Comparison of ENCODE assay signal across 21 cellular contexts in the genomic region with DNA sequence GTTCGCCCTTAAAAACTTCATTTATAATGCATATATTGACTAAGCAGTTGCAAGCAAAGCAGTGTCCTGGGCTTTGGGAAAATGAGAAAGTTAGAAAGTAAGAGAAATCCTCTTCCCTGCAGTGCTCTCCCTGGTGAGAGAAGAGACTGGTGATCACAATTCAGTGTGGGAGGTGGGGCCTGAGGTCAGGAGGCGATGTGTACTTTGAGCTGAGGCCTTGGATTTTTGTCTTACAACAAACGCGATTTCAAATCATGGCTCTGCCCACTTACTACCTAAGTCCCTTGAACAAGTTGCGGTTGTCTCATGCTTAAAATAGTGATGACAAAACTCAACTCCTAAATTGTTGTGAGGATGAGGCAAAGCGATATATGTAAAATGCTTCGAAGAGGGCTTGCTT.
DNase-seq lines count a peak whose midpoint lies in the region; ATAC-seq, FAIRE-seq and TF ChIP-seq lines count a peak whose summit lies in the region.
"Had no signal": no experiment of that assay in that cellular context is flagged by ENCODE, and none has a peak within 500 bp of the region (broad histone marks: within the 10 kb centered on the region; RNA-seq: fewer than 3 reads in every experiment).

No MANE protein-coding gene starts in this region.

- H3K79me2 ChIP-seq in H9 (ENCODE audit: insufficient read depth, low read length) (no peaks in the 10 kb centered on the region), hepatocyte (no peaks in the 10 kb centered on the region), neural progenitor cell (ENCODE audit: low read depth) (no peaks in the 10 kb centered on the region)

- H3K4me2 ChIP-seq in H9 (ENCODE audit: insufficient read depth, insufficient read length, low read length) (no peak overlapping the region), hepatocyte (no peak overlapping the region), neural progenitor cell (no peak overlapping the region)
- H3K4me2 ChIP-seq: KMS-11 had no signal

- no peak overlapping the region for H3K18ac ChIP-seq in H9 (ENCODE audit: insufficient read length, low read depth, low read length)

- H2BK20ac ChIP-seq in H9 (ENCODE audit: low read depth, low read length, poor library complexity, severe bottlenecking), result no peak overlapping the region

- no peak overlapping the region for H2BK120ac ChIP-seq in H9 (ENCODE audit: low read depth, low read length, poor library complexity, severe bottlenecking)

- H3K27ac ChIP-seq in H9 (ENCODE audit: insufficient read length, low read depth, low read length), result peak overlapping the region; percentile 26
- H3K27ac ChIP-seq in SJCRH30, result peak overlapping the region; percentile 86
- peak overlapping the region; percentile 20 for H3K27ac ChIP-seq in hepatocyte
- H3K27ac ChIP-seq in neural progenitor cell, result peak overlapping the region; percentile 11
- H3K27ac ChIP-seq: HL-60, KMS-11 had no signal

- H2BK15ac ChIP-seq in H9 (ENCODE audit: low read depth, low read length), result no peak overlapping the region

- DNase-seq in H9, result no peak
- DNase-seq in SJCRH30, result peak; percentile 66 to 86
- DNase-seq in hepatocyte (ENCODE audit: low spot score), result no peak
- DNase-seq in neural progenitor cell (ENCODE audit: low spot score), result peak; percentile 18
- DNase-seq in RCC 7860 (ENCODE audit: low spot score), result no peak
- DNase-seq in inferior parietal cortex (ENCODE audit: extremely low spot score), result no peak
- DNase-seq: ACHN; BE2C; C1 segment of cervical spinal cord; Caco-2; CD4-positive, alpha-beta T cell; GDM1; HCEC 1CT had no signal

- WGBS in H9 (ENCODE audit: extremely low coverage, insufficient read length, low lambda C conversion rate), result no CpG with 5 or more reads among the region's 7 CpGs
- WGBS in hepatocyte (ENCODE audit: low lambda C conversion rate, missing lambda C conversion rate), result 72% methylated on average over 7 of the region's 7 CpGs

- no peak for FAIRE-seq in RCC 7860 (lab: Jason Lieb, UNC)
- FAIRE-seq: A204.1, D721Med, GM12892, GM18507 had no signal

- H3K4me3 ChIP-seq in SJCRH30 (no peak overlapping the region), hepatocyte (no peak overlapping the region), neural progenitor cell (no peak overlapping the region)

- H2AFZ ChIP-seq in H9 (ENCODE audit: low read length) (no peak overlapping the region), hepatocyte (no peak overlapping the region), neural progenitor cell (replicated peaks) (peak overlapping the region; percentile 62)

- H4K8ac ChIP-seq in H9 (replicated peaks; ENCODE audit: insufficient read length, low read depth, low read length), result no peak overlapping the region

- no peak overlapping the region for H3T11ph ChIP-seq in H9 (ENCODE audit: low read length)

- H2BK5ac ChIP-seq in H9 (ENCODE audit: insufficient read length, low read length), result no peak overlapping the region

- H3K9me2 ChIP-seq in hepatocyte (replicated peaks; ENCODE audit: insufficient read depth), result no peaks in the 10 kb centered on the region

- H3K23ac ChIP-seq in H9 (ENCODE audit: insufficient read length, low read depth, low read length), result no peak overlapping the region

- H3K79me1 ChIP-seq in H9 (ENCODE audit: insufficient read depth, low read depth, low read length, poor library complexity, severe bottlenecking), result no peaks in the 10 kb centered on the region

- H3K14ac ChIP-seq in H9 (ENCODE audit: insufficient read depth, low read length), result no peak overlapping the region

- H4K91ac ChIP-seq in H9 (ENCODE audit: insufficient read length, low read depth, low read length), result no peak overlapping the region

- no peaks in the 10 kb centered on the region for H3K27me3 Mint-ChIP-seq in H9 (ENCODE audit: low read depth)
- peaks cover 2% of the 10 kb centered on the region for H3K27me3 Mint-ChIP-seq in neural progenitor cell (ENCODE audit: insufficient read depth, low read depth)

- TF ChIP-seq CTCF in H9 (conservative IDR thresholded peaks at IDR 0.05), result no peak
- no peak for TF ChIP-seq CTCF in hepatocyte (IDR thresholded peaks at IDR 0.05; ENCODE audit: poor library complexity)
- TF ChIP-seq CTCF in neural progenitor cell (IDR thresholded peaks at IDR 0.05), result no peak

- H3K9ac ChIP-seq in H9 (ENCODE audit: extremely low read depth, insufficient read length, low read length) (no peak overlapping the region), neural progenitor cell (no peak overlapping the region)
- H3K9ac ChIP-seq: KMS-11 had no signal

- no peaks in the 10 kb centered on the region for H3K27me3 ChIP-seq in H9 (ENCODE audit: insufficient read depth, low read length)
- H3K27me3 ChIP-seq in SJCRH30, result no peaks in the 10 kb centered on the region
- H3K27me3 ChIP-seq in hepatocyte, result no peaks in the 10 kb centered on the region
- H3K27me3 ChIP-seq in neural progenitor cell, result no peaks in the 10 kb centered on the region
- H3K27me3 ChIP-seq: BE2C had no signal

- peak overlapping the region in 2 of 3 experiments; percentile 52 to 91; a peak in 4 of 7 replicates for H3K27ac Mint-ChIP-seq in H9
- H3K27ac Mint-ChIP-seq in neural progenitor cell, result peak overlapping the region; percentile 48
- H3K27ac Mint-ChIP-seq: CD4-positive, alpha-beta T cell had no signal

- no peak overlapping the region for H2AK5ac ChIP-seq in H9 (ENCODE audit: insufficient read length, low read length)

- H3K4me1 ChIP-seq in H9 (ENCODE audit: insufficient read depth, low read length) (peaks cover 9% of the 10 kb centered on the region; the same call in 1 of the 2 replicates), SJCRH30 (peaks cover 24% of the 10 kb centered on the region), hepatocyte (ENCODE audit: insufficient read depth) (peaks cover 6% of the 10 kb centered on the region), neural progenitor cell (peaks cover 27% of the 10 kb centered on the region)
- H3K4me1 ChIP-seq: BE2C had no signal

- H3K36me3 Mint-ChIP-seq in H9 (ENCODE audit: insufficient read depth in 1 of 3, low read depth in 3 of 3) (peaks cover 0 to 13% (median 2%) of the 10 kb centered on the region in 3 experiments; a peak in 3 of 7 replicates), neural progenitor cell (no peaks in the 10 kb centered on the region)

- ATAC-seq in GM18873 (IDR thresholded peaks at IDR 0.05; ENCODE audit: low FRiP score, unreplicated experiment) (no peak), GM18520 (IDR thresholded peaks at IDR 0.05; ENCODE audit: unreplicated experiment) (no peak)

- H3F3A ChIP-seq in neural progenitor cell (ENCODE audit: low read depth), result peaks cover 22% of the 10 kb centered on the region

- no peaks in the 10 kb centered on the region for H4K20me1 ChIP-seq in H9 (ENCODE audit: control insufficient read depth, insufficient read depth, insufficient read length)
- H4K20me1 ChIP-seq in hepatocyte (ENCODE audit: insufficient read depth, poor library complexity, severe bottlenecking), result no peaks in the 10 kb centered on the region
- no peaks in the 10 kb centered on the region for H4K20me1 ChIP-seq in neural progenitor cell (ENCODE audit: low read depth)

- H3K4ac ChIP-seq in H9 (ENCODE audit: low read depth, low read length), result no peak overlapping the region

- H3K23me2 ChIP-seq in H9 (ENCODE audit: insufficient read length, low read depth, low read length, poor library complexity, severe bottlenecking), result no peaks in the 10 kb centered on the region

- H3K9me3 ChIP-seq in H9 (ENCODE audit: control insufficient read depth, low read depth, low read length) (no peaks in the 10 kb centered on the region), SJCRH30 (replicated peaks) (no peaks in the 10 kb centered on the region), hepatocyte (ENCODE audit: low read depth) (no peaks in the 10 kb centered on the region), neural progenitor cell (ENCODE audit: low read depth) (no peaks in the 10 kb centered on the region)
- H3K9me3 ChIP-seq: BE2C, Caco-2 had no signal

- H4K5ac ChIP-seq in H9 (ENCODE audit: insufficient read length, low read depth, low read length), result no peak overlapping the region

- H2BK12ac ChIP-seq in H9 (ENCODE audit: insufficient read length, low read depth, low read length), result no peak overlapping the region

- H3K9me3 Mint-ChIP-seq in H9 (peaks cover 5% of the 10 kb centered on the region in 2 experiments; a peak in 1 of 5 replicates), neural progenitor cell (peaks cover 6% of the 10 kb centered on the region)
- H3K9me3 Mint-ChIP-seq: CD4-positive, alpha-beta T cell had no signal

- H3K56ac ChIP-seq in H9 (ENCODE audit: insufficient read length, low read depth, low read length), result no peak overlapping the region

- H3K36me3 ChIP-seq in SJCRH30, result no peaks in the 10 kb centered on the region
- H3K36me3 ChIP-seq in hepatocyte (replicated peaks; ENCODE audit: insufficient read depth, low read depth), result no peaks in the 10 kb centered on the region
- H3K36me3 ChIP-seq in neural progenitor cell, result no peaks in the 10 kb centered on the region
- H3K36me3 ChIP-seq: BE2C had no signal

- no peak overlapping the region for H3K4me3 Mint-ChIP-seq in H9
- H3K4me3 Mint-ChIP-seq in neural progenitor cell, result peak overlapping the region; percentile 23
- H3K4me3 Mint-ChIP-seq: CD4-positive, alpha-beta T cell had no signal

- H3K4me1 Mint-ChIP-seq in H9, result peaks cover 36 to 46% of the 10 kb centered on the region in 2 experiments
- peaks cover 31% of the 10 kb centered on the region for H3K4me1 Mint-ChIP-seq in neural progenitor cell

Comparison
In these comparisons a context has a peak if more than half of its experiments do, and no peak if none do; other contexts are left out.
1. DNase-seq: peak in SJCRH30 (2 of 2) and neural progenitor cell (single experiment); none in H9 (single experiment), hepatocyte (single experiment), RCC 7860 (single experiment) and inferior parietal cortex (single experiment).
2. H3K27ac ChIP-seq: peak in every context shown above with its lines; median percentile 86 in SJCRH30; 26 in H9; 20 in hepatocyte; 11 in neural progenitor cell.